1 cellular context compared by ENCODE assay signal in genomic region chr3:71695000-71695482, GRCh38.
TF ChIP-seq lines count a peak whose summit lies in the region.

No MANE protein-coding gene starts in this region.

TF ChIP-seq in IMR-90, 13 proteins besides CTCF, POLR2A, EP300 and RAD21 (continued from another document):
- no peak for TF ChIP-seq USF2 (IDR thresholded peaks at IDR 0.05; ENCODE audit: low read depth, low read length)
- TF ChIP-seq MAZ (IDR thresholded peaks at IDR 0.05; ENCODE audit: borderline replicate concordance, low read depth, low read length) = no peak
